In the genomic region with DNA sequence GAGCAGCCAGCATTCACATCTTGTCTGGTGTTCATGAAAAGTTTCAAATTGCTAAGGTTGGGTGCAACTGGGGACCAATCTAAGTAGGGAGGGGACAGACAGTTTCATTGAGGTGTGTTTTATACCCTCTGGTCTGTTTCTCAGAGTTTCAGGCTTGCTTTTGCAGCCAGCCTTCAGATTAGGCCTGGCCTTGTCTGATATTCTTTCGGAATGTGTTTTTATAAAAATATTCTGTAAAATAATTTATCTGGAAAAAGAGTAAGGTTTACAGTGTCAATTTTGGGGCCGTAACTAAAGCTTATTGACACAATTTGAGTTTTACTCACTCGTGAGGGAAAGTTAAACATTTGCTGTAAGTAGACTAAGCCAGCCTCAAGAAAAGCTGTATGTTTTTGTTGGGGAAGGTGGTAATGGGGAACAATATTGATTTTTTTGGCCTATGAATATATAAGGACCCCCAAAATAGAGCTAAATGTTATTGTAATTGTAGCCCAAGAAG, we compare ENCODE assay signal across 8 cellular contexts. TPM values are rescaled to one million over a fixed set of nuclear protein-coding genes. Genes with fewer than 3 reads are reported as not detected.
DNase-seq lines count a peak whose midpoint lies in the region; ATAC-seq, FAIRE-seq and TF ChIP-seq lines count a peak whose summit lies in the region.

No MANE protein-coding gene starts in this region.

- peak overlapping the region; percentile 96 for H3K27ac ChIP-seq in temporal lobe (ENCODE audit: low read depth, low read length)

- H3K27ac Mint-ChIP-seq in activated naive CD8-positive, alpha-beta T cell treated with anti-CD3 and anti-CD28 coated beads, Interleukin-2, amount 10 ng/mL, durations not matched to agents 7 days and 5 days: peak overlapping the region; percentile 99

- H3K27me3 ChIP-seq in BJ (ENCODE audit: control insufficient read depth, insufficient read depth, low read length): no peaks in the 10 kb centered on the region

- no peaks in the 10 kb centered on the region for H3K27me3 Mint-ChIP-seq in activated naive CD8-positive, alpha-beta T cell treated with anti-CD3 and anti-CD28 coated beads, Interleukin-2, amount 10 ng/mL, durations not matched to agents 7 days and 5 days

- H3K36me3 Mint-ChIP-seq in activated naive CD8-positive, alpha-beta T cell treated with anti-CD3 and anti-CD28 coated beads, Interleukin-2, amount 10 ng/mL, durations not matched to agents 7 days and 5 days: peaks cover 6% of the 10 kb centered on the region

- FAIRE-seq in D721Med (lab: Jason Lieb, UNC): no peak

- TF ChIP-seq CTCF in BJ (IDR thresholded peaks at IDR 0.05; ENCODE audit: insufficient read depth, low read depth, low read length) (no peak), D721Med (IDR thresholded peaks at IDR 0.05; ENCODE audit: insufficient read depth, missing control alignments) (no peak)

- DNase-seq in BJ (ENCODE audit: low read depth) (no peak), kidney tubule cell (ENCODE audit: low spot score) (peak; percentile 4), AG08396 (ENCODE audit: low spot score) (no peak), D721Med (ENCODE audit: insufficient read length, low spot score) (no peak)
- DNase-seq in activated naive CD8-positive, alpha-beta T cell treated with anti-CD3 and anti-CD28 coated beads, Interleukin-2, amount 10 ng/mL, durations not matched to agents 7 days and 5 days: no peak

- peak overlapping the region; percentile 98 for H3K4me3 Mint-ChIP-seq in activated naive CD8-positive, alpha-beta T cell treated with anti-CD3 and anti-CD28 coated beads, Interleukin-2, amount 10 ng/mL, durations not matched to agents 7 days and 5 days

- H3K36me3 ChIP-seq in BJ (ENCODE audit: control insufficient read depth, insufficient read depth, low read length): no peaks in the 10 kb centered on the region

- CTCF ChIA-PET in BJ (lab: Yijun Ruan, JAX): interaction anchor here (1.3 to 2.1 kb wide), 2 partner anchors 8 to 10 kb away, joined by 3 to 5 read pairs; no protein-coding TSS in a partner anchor

- POLR2A ChIA-PET in BJ (lab: Charles Lee): no interaction called here
- POLR2A ChIA-PET in activated naive CD8-positive, alpha-beta T cell treated with anti-CD3 and anti-CD28 coated beads, Interleukin-2, amount 10 ng/mL, durations not matched to agents 7 days and 5 days (lab: Charles Lee): interaction anchor here (0.6 to 2.6 kb wide), 4 partner anchors 9 to 318 kb away, joined by 3 to 15 read pairs (median 6); partner anchors contain the start of gene TMEM30A

- H3K4me1 Mint-ChIP-seq in activated naive CD8-positive, alpha-beta T cell treated with anti-CD3 and anti-CD28 coated beads, Interleukin-2, amount 10 ng/mL, durations not matched to agents 7 days and 5 days: peaks cover 43% of the 10 kb centered on the region

- peak overlapping the region; percentile 81 for H3K4me3 ChIP-seq in BJ (ENCODE audit: low read depth, low read length)

- H3K9me3 Mint-ChIP-seq in activated naive CD8-positive, alpha-beta T cell treated with anti-CD3 and anti-CD28 coated beads, Interleukin-2, amount 10 ng/mL, durations not matched to agents 7 days and 5 days: no peaks in the 10 kb centered on the region

- ATAC-seq in GM19025 (IDR thresholded peaks at IDR 0.05; ENCODE audit: low read depth, unreplicated experiment) (peak; percentile 5), HG03175 (IDR thresholded peaks at IDR 0.05; ENCODE audit: unreplicated experiment) (peak; percentile 10)
- peak; percentile 11 for ATAC-seq in activated naive CD8-positive, alpha-beta T cell treated with anti-CD3 and anti-CD28 coated beads, Interleukin-2, amount 10 ng/mL, durations not matched to agents 7 days and 5 days (ENCODE audit: low read depth)

RNA-seq across cellular contexts. Expression of gene SENP6, which starts 1.3 kb away (rescaled TPM):
- 9.9 and 25.3 TPM in 2 replicates for polyA plus RNA-seq in BJ (2011; rRNA removed)
- 10.8 and 20.6 TPM in 2 replicates for polyA minus RNA-seq in BJ (2011; rRNA and poly(A)+ RNA removed)
- 10 to 100 TPM; 83.7 to 97.0 TPM for total RNA-seq in activated naive CD8-positive, alpha-beta T cell treated with anti-CD3 and anti-CD28 coated beads, Interleukin-2, amount 10 ng/mL, durations not matched to agents 7 days and 5 days
- 197 TPM for total RNA-seq in temporal lobe
